ENCODE assay signal across 10 cellular contexts in genomic region chr3:11195201-11195600, GRCh38. TPM values are rescaled to one million over a fixed set of nuclear protein-coding genes. Genes with fewer than 3 reads are reported as not detected.
DNase-seq lines count a peak whose midpoint lies in the region; ATAC-seq and TF ChIP-seq lines count a peak whose summit lies in the region.
"Had no signal": no experiment of that assay in that cellular context is flagged by ENCODE, and none has a peak within 500 bp of the region (broad histone marks: within the 10 kb centered on the region; RNA-seq: fewer than 3 reads in every experiment).

No MANE protein-coding gene starts in this region.

- TF ChIP-seq CTCF in HEK293 (tag by site-specific recombination; IDR thresholded peaks at IDR 0.05) = no peak
- no peak for TF ChIP-seq CTCF in RWPE1 (conservative IDR thresholded peaks at IDR 0.05; ENCODE audit: low read depth)
- no peak for TF ChIP-seq CTCF in esophagus squamous epithelium (IDR thresholded peaks at IDR 0.05)

- no peaks in the 10 kb centered on the region for H3K4me1 ChIP-seq in HEK293 (ENCODE audit: control insufficient read depth, insufficient read depth, low read length)
- H3K4me1 ChIP-seq in esophagus squamous epithelium = peaks cover 5 to 32% (median 24%) of the 10 kb centered on the region in 3 donors

- intact Hi-C loops in esophagus squamous epithelium (cut with DNase I) = no loop called here

- H3K4me3 ChIP-seq in HEK293 (ENCODE audit: low read depth, low read length) = no peak overlapping the region
- H3K4me3 ChIP-seq in esophagus squamous epithelium = no peak overlapping the region

- DNase-seq in RWPE1 (ENCODE audit: low spot score) = no peak
- DNase-seq in esophagus squamous epithelium (lab: John Stamatoyannopoulos, UW) = no peak
- DNase-seq in stimulated activated CD8-positive, alpha-beta memory T cell treated with anti-CD3 and anti-CD28 coated beads, Interleukin-4, amount 100 ng/mL, for 48 hours = peak; percentile 25
- DNase-seq in middle frontal gyrus (ENCODE audit: extremely low spot score, low spot score) = no peak
- DNase-seq in inferior parietal cortex (ENCODE audit: extremely low spot score) = no peak
- DNase-seq: DND-41; effector CD8-positive, alpha-beta T cell; NCI-H2081 treated with DMSO at 0.1 percent for 48 hours had no signal

- no peak for ATAC-seq in HG02840 (IDR thresholded peaks at IDR 0.05; ENCODE audit: low FRiP score, unreplicated experiment)

- WGBS in esophagus squamous epithelium, 2 donors = 24 to 53% methylated on average over 4 to 5 of the region's 5 CpGs

- POLR2A ChIA-PET in HEK293 (lab: Yijun Ruan, JAX) = no interaction called here
- POLR2A ChIA-PET in RWPE1 (lab: Yijun Ruan, JAX; ENCODE audit: low non-redundant PET) = no interaction called here

- TF ChIP-seq POLR2A in esophagus squamous epithelium (IDR thresholded peaks at IDR 0.05) = no peak

- no peaks in the 10 kb centered on the region for H3K36me3 ChIP-seq in HEK293 (ENCODE audit: control insufficient read depth in 2 of 2, insufficient read depth in 1 of 2, low read length in 2 of 2)
- H3K36me3 ChIP-seq in esophagus squamous epithelium = no peaks in the 10 kb centered on the region

- H3K27me3 ChIP-seq in esophagus squamous epithelium = no peaks in the 10 kb centered on the region

- H3K27ac ChIP-seq in HEK293 (ENCODE audit: extremely low read depth, low read depth, low read length) (no peak overlapping the region), RWPE1 (peak overlapping the region; percentile 94), esophagus squamous epithelium (peak overlapping the region in 3 of 4 donors; percentile 13 to 38 (median 30))

- no peaks in the 10 kb centered on the region for H3K9me3 ChIP-seq in HEK293 (ENCODE audit: control insufficient read depth, insufficient read depth, low read depth, low read length)
- H3K9me3 ChIP-seq in esophagus squamous epithelium = no peaks in the 10 kb centered on the region

- CTCF ChIA-PET in HEK293 (lab: Yijun Ruan, JAX) (interaction anchor here (1.1 to 2.9 kb wide), 5 partner anchors 10 to 140 kb away, joined by 3 to 12 read pairs (median 4); no protein-coding TSS in a partner anchor), RWPE1 (lab: Yijun Ruan, JAX) (no interaction called here)

TF ChIP-seq in HEK293, 187 proteins besides CTCF, POLR2A, EP300 and RAD21:
- TF ChIP-seq ZNF544 (tag by site-specific recombination; IDR thresholded peaks at IDR 0.05) (no peak), SP3 (tag by site-specific recombination; IDR thresholded peaks at IDR 0.05) (no peak), ZSCAN16 (tag by site-specific recombination; IDR thresholded peaks at IDR 0.05) (no peak), BCL6B (tag by site-specific recombination; IDR thresholded peaks at IDR 0.05) (no peak), ZNF423 (tag by site-specific recombination; IDR thresholded peaks at IDR 0.05) (0 out of 2 replicates have a peak, but pooled peaks have one; percentile 11), ZNF146 (tag by site-specific recombination; IDR thresholded peaks at IDR 0.05) (no peak), ZBTB21 (tag by site-specific recombination; IDR thresholded peaks at IDR 0.05) (no peak), PRDM10 (tag by site-specific recombination; IDR thresholded peaks at IDR 0.05) (0 out of 2 replicates have a peak, but pooled peaks have one; percentile 19), OVOL3 (tag by site-specific recombination; IDR thresholded peaks at IDR 0.05) (no peak), ZIC2 (tag by site-specific recombination; IDR thresholded peaks at IDR 0.05) (peak; percentile 42)

RNA-seq across cellular contexts. Expression of gene HRH1, which starts 40.9 kb away (rescaled TPM):
- total RNA-seq in esophagus squamous epithelium = 1 to 10 TPM; 4.1 to 8.8 (median 4.4) TPM
